1 cellular context compared by ENCODE assay signal in genomic region chr16:77868478-77868877, GRCh38.
TF ChIP-seq lines count a peak whose summit lies in the region.

No MANE protein-coding gene starts in this region.

TF ChIP-seq in H1, 55 proteins besides CTCF, POLR2A, EP300 and RAD21 (continued from another document):
- TF ChIP-seq CHD7 (IDR thresholded peaks at IDR 0.05; ENCODE audit: insufficient replicate concordance, low read length): no peak
- no peak for TF ChIP-seq MAFK (IDR thresholded peaks at IDR 0.05; ENCODE audit: low read depth, low read length)
- no peak for TF ChIP-seq SP2 (IDR thresholded peaks at IDR 0.05; ENCODE audit: low read length)
- TF ChIP-seq ASH2L (IDR thresholded peaks at IDR 0.05; ENCODE audit: low read length): no peak
